ENCODE assay signal across 9 cellular contexts in genomic region chr20:51562334-51563140, GRCh38. TPM values are rescaled to one million over a fixed set of nuclear protein-coding genes. Genes with fewer than 3 reads are reported as not detected.
DNase-seq lines count a peak whose midpoint lies in the region; ATAC-seq and TF ChIP-seq lines count a peak whose summit lies in the region.
"Had no signal": no experiment of that assay in that cellular context is flagged by ENCODE, and none has a peak within 500 bp of the region (broad histone marks: within the 10 kb centered on the region; RNA-seq: fewer than 3 reads in every experiment).

No MANE protein-coding gene starts in this region.

- peaks cover 55% of the 10 kb centered on the region for H3K27me3 ChIP-seq in BE2C

- H3K4me3 Mint-ChIP-seq in T-cell = peak overlapping the region; percentile 57 to 68 (median 65)

- peak; percentile 43 to 61 (median 53) for ATAC-seq in T-cell (replicated peaks in 1 of 4)
- ATAC-seq in HG02678 (IDR thresholded peaks at IDR 0.05; ENCODE audit: unreplicated experiment) = no peak

- H3K27ac ChIP-seq in HEK293 (ENCODE audit: extremely low read depth, low read depth, low read length) (peak overlapping the region; percentile 47; the same call in 1 of the 2 replicates), coronary artery (peak overlapping the region; percentile 94 to 99), skin epidermis (peak overlapping the region in 20 of 21 experiments; percentile 9 to 94 (median 76))
- H3K27ac ChIP-seq: KMS-11 had no signal

- H3K36me3 ChIP-seq in BE2C (no peaks in the 10 kb centered on the region), HEK293 (ENCODE audit: control insufficient read depth in 2 of 2, insufficient read depth in 1 of 2, low read length in 2 of 2) (no peaks in the 10 kb centered on the region)

- no peak overlapping the region for H3K27ac Mint-ChIP-seq in T-cell

- POLR2A ChIA-PET in HEK293 (lab: Yijun Ruan, JAX) (interaction anchor here (0.9 kb wide), 1 partner anchor 16 kb away, joined by 3 read pairs; no protein-coding TSS in a partner anchor), T-cell (lab: Charles Lee) (no interaction called here)

- H3K27me3 Mint-ChIP-seq in T-cell = peaks cover 38 to 50% of the 10 kb centered on the region in 2 donors

- H3K4me3 ChIP-seq in BE2C (ENCODE audit: low read depth, low read length) = no peak overlapping the region
- H3K4me3 ChIP-seq in HEK293 (ENCODE audit: low read depth, low read length) = peak overlapping the region; percentile 41
- H3K4me3 ChIP-seq in coronary artery = peak overlapping the region; percentile 81
- H3K4me3 ChIP-seq in skin epidermis = peak overlapping the region; percentile 16 to 43 (median 35)

- peaks cover 14 to 35% (median 24%) of the 10 kb centered on the region in 3 donors for H3K4me1 Mint-ChIP-seq in T-cell

- no peaks in the 10 kb centered on the region for H3K36me3 Mint-ChIP-seq in T-cell

- H3K4me1 ChIP-seq in BE2C (no peaks in the 10 kb centered on the region), HEK293 (ENCODE audit: control insufficient read depth, insufficient read depth, low read length) (peaks cover 12% of the 10 kb centered on the region)

- peak; percentile 11 for DNase-seq in BE2C
- peak in 7 of 34 experiments; percentile 6 to 28 (median 17) for DNase-seq in T-cell
- DNase-seq in coronary artery (ENCODE audit: low spot score) = peak; percentile 94
- peak; percentile 67 for DNase-seq in kidney glomerular epithelial cell (lab: John Stamatoyannopoulos, UW)
- no peak for DNase-seq in NCI-H1436 treated with DMSO at 0.1 percent for 48 hours (lab: John Stamatoyannopoulos, UW)

- no peak for TF ChIP-seq CTCF in BE2C (IDR thresholded peaks at IDR 0.05; ENCODE audit: low read depth, low read length)
- peak; percentile 90 for TF ChIP-seq CTCF in HEK293 (tag by site-specific recombination; IDR thresholded peaks at IDR 0.05)
- no peak for TF ChIP-seq CTCF in coronary artery (IDR thresholded peaks at IDR 0.05)

- CTCF ChIA-PET in HEK293 (lab: Yijun Ruan, JAX) = interaction anchor here (0.7 to 2.6 kb wide), 5 partner anchors 32 to 575 kb away, joined by 3 to 9 read pairs (median 3); no protein-coding TSS in a partner anchor
- CTCF ChIA-PET in T-cell (lab: Charles Lee) = no interaction called here

- H3K9me3 Mint-ChIP-seq in T-cell = no peaks in the 10 kb centered on the region

- H3K9me3 ChIP-seq in BE2C (no peaks in the 10 kb centered on the region), HEK293 (ENCODE audit: control insufficient read depth, insufficient read depth, low read depth, low read length) (no peaks in the 10 kb centered on the region)

TF ChIP-seq in HEK293, 187 proteins besides CTCF, POLR2A, EP300 and RAD21 (continues in another document):
- TF ChIP-seq ZNF555 (tag by site-specific recombination; conservative IDR thresholded peaks at IDR 0.05) = no peak
- peak; percentile 88 for TF ChIP-seq IKZF3 (tag by site-specific recombination; IDR thresholded peaks at IDR 0.05)
- peak; percentile 49; the same call in 1 of the 2 replicates for TF ChIP-seq ZNF24 (tag by site-specific recombination; IDR thresholded peaks at IDR 0.05)
- TF ChIP-seq HOXD13 (CRISPR knock-in tag; IDR thresholded peaks at IDR 0.05; ENCODE audit: borderline replicate concordance) = peak; percentile 61; the same call in 1 of the 2 replicates
- no peak for TF ChIP-seq ZNF133 (tag by site-specific recombination; IDR thresholded peaks at IDR 0.05)
- TF ChIP-seq ZNF768 (tag by site-specific recombination; IDR thresholded peaks at IDR 0.05) = no peak
- TF ChIP-seq ZBTB11 (tag by site-specific recombination; conservative IDR thresholded peaks at IDR 0.05; ENCODE audit: low read depth) = 0 out of 2 replicates have a peak, but pooled peaks have one; percentile 14
- TF ChIP-seq ZBTB26 (tag by site-specific recombination; optimal IDR thresholded peaks at IDR 0.05) = peak; percentile 98
- no peak for TF ChIP-seq ZNF175 (tag by site-specific recombination; IDR thresholded peaks at IDR 0.05)
- TF ChIP-seq SCRT2 (tag by site-specific recombination; IDR thresholded peaks at IDR 0.05) = no peak
- peak; percentile 89; the same call in 1 of the 2 replicates for TF ChIP-seq MZF1 (tag by site-specific recombination; IDR thresholded peaks at IDR 0.05; ENCODE audit: borderline replicate concordance)
- peak; percentile 59 for TF ChIP-seq ZNF76 (tag by site-specific recombination; IDR thresholded peaks at IDR 0.05; ENCODE audit: borderline replicate concordance, low read depth)
- no peak for TF ChIP-seq ZNF776 (tag by site-specific recombination; IDR thresholded peaks at IDR 0.05; ENCODE audit: borderline replicate concordance)
- peak; percentile 64 for TF ChIP-seq ZNF341 (tag by site-specific recombination; IDR thresholded peaks at IDR 0.05; ENCODE audit: low read depth)
- peak; percentile 31 for TF ChIP-seq GLIS1 (tag by site-specific recombination; IDR thresholded peaks at IDR 0.05)
- 0 out of 2 replicates have a peak, but pooled peaks have one; percentile 54 for TF ChIP-seq ZNF561 (tag by site-specific recombination; IDR thresholded peaks at IDR 0.05; ENCODE audit: borderline replicate concordance)
- TF ChIP-seq ZXDB (tag by site-specific recombination; IDR thresholded peaks at IDR 0.05) = peak; percentile 61; the same call in 1 of the 2 replicates
- TF ChIP-seq ZBTB17 (tag by site-specific recombination; IDR thresholded peaks at IDR 0.05) = peak; percentile 86
- TF ChIP-seq ZNF549 (tag by site-specific recombination; IDR thresholded peaks at IDR 0.05) = no peak
- TF ChIP-seq PATZ1 (tag by site-specific recombination; IDR thresholded peaks at IDR 0.05) = peak; percentile 24; the same call in 1 of the 2 replicates
- peak; percentile 90 for TF ChIP-seq ZNF600 (tag by site-specific recombination; IDR thresholded peaks at IDR 0.05)

RNA-seq across cellular contexts. Expression of gene NFATC2, which starts 20.0 kb away (rescaled TPM):
- polyA plus RNA-seq in BE2C (2012; ENCODE audit: insufficient read depth, insufficient read length, low read depth) = not detected
- 10 to 100 TPM; 49.0 to 75.9 (median 67.0) TPM for total RNA-seq in T-cell
